Comparison of ENCODE assay signal across 1 cellular context in genomic region chr1:22412932-22413727, GRCh38.
TF ChIP-seq lines count a peak whose summit lies in the region.

No MANE protein-coding gene starts in this region.

TF ChIP-seq in HepG2, 621 proteins besides CTCF, POLR2A, EP300 and RAD21 (continued from another document):
- TF ChIP-seq, protein P1, sequence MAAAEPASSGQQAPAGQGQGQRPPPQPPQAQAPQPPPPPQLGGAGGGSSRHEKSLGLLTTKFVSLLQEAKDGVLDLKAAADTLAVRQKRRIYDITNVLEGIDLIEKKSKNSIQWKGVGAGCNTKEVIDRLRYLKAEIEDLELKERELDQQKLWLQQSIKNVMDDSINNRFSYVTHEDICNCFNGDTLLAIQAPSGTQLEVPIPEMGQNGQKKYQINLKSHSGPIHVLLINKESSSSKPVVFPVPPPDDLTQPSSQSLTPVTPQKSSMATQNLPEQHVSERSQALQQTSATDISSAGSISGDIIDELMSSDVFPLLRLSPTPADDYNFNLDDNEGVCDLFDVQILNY (CRISPR knock-in tag; conservative IDR thresholded peaks at IDR 0.05) = no peak
- TF ChIP-seq ZBTB4 (CRISPR knock-in tag; IDR thresholded peaks at IDR 0.05; ENCODE audit: borderline replicate concordance) = no peak
- peak; percentile 21; the same call in 1 of the 2 replicates for TF ChIP-seq FOSL2 (CRISPR knock-in tag; IDR thresholded peaks at IDR 0.05)
- no peak for TF ChIP-seq MLXIP (CRISPR knock-in tag; IDR thresholded peaks at IDR 0.05; ENCODE audit: borderline replicate concordance)
- TF ChIP-seq ERF (CRISPR knock-in tag; IDR thresholded peaks at IDR 0.05) = 0 out of 2 replicates have a peak, but pooled peaks have one; percentile 15
- TF ChIP-seq TBL1XR1 (IDR thresholded peaks at IDR 0.05; ENCODE audit: borderline replicate concordance, low read length, partially characterized antibody) = no peak
- 0 out of 2 replicates have a peak, but pooled peaks have one; percentile 1 for TF ChIP-seq TCF7 (IDR thresholded peaks at IDR 0.05; ENCODE audit: low read depth)
- TF ChIP-seq MAZ (IDR thresholded peaks at IDR 0.05; ENCODE audit: borderline replicate concordance, low read depth, low read length) = no peak
- no peak for TF ChIP-seq MAZ (CRISPR knock-in tag; IDR thresholded peaks at IDR 0.05; ENCODE audit: low read depth)
- TF ChIP-seq, protein P2, sequence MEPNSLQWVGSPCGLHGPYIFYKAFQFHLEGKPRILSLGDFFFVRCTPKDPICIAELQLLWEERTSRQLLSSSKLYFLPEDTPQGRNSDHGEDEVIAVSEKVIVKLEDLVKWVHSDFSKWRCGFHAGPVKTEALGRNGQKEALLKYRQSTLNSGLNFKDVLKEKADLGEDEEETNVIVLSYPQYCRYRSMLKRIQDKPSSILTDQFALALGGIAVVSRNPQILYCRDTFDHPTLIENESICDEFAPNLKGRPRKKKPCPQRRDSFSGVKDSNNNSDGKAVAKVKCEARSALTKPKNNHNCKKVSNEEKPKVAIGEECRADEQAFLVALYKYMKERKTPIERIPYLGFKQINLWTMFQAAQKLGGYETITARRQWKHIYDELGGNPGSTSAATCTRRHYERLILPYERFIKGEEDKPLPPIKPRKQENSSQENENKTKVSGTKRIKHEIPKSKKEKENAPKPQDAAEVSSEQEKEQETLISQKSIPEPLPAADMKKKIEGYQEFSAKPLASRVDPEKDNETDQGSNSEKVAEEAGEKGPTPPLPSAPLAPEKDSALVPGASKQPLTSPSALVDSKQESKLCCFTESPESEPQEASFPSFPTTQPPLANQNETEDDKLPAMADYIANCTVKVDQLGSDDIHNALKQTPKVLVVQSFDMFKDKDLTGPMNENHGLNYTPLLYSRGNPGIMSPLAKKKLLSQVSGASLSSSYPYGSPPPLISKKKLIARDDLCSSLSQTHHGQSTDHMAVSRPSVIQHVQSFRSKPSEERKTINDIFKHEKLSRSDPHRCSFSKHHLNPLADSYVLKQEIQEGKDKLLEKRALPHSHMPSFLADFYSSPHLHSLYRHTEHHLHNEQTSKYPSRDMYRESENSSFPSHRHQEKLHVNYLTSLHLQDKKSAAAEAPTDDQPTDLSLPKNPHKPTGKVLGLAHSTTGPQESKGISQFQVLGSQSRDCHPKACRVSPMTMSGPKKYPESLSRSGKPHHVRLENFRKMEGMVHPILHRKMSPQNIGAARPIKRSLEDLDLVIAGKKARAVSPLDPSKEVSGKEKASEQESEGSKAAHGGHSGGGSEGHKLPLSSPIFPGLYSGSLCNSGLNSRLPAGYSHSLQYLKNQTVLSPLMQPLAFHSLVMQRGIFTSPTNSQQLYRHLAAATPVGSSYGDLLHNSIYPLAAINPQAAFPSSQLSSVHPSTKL (CRISPR knock-in tag; IDR thresholded peaks at IDR 0.05) = 0 out of 2 replicates have a peak, but pooled peaks have one; percentile 5
- no peak for TF ChIP-seq MYNN (CRISPR knock-in tag; IDR thresholded peaks at IDR 0.05; ENCODE audit: low read depth)
- TF ChIP-seq HMG20B (CRISPR knock-in tag; conservative IDR thresholded peaks at IDR 0.05) = 0 out of 2 replicates have a peak, but pooled peaks have one; percentile 10
- TF ChIP-seq GMEB2 (CRISPR knock-in tag; IDR thresholded peaks at IDR 0.05; ENCODE audit: low read depth) = no peak
- no peak for TF ChIP-seq ZNF367 (CRISPR knock-in tag; IDR thresholded peaks at IDR 0.05; ENCODE audit: borderline replicate concordance)
- TF ChIP-seq, protein P3, sequence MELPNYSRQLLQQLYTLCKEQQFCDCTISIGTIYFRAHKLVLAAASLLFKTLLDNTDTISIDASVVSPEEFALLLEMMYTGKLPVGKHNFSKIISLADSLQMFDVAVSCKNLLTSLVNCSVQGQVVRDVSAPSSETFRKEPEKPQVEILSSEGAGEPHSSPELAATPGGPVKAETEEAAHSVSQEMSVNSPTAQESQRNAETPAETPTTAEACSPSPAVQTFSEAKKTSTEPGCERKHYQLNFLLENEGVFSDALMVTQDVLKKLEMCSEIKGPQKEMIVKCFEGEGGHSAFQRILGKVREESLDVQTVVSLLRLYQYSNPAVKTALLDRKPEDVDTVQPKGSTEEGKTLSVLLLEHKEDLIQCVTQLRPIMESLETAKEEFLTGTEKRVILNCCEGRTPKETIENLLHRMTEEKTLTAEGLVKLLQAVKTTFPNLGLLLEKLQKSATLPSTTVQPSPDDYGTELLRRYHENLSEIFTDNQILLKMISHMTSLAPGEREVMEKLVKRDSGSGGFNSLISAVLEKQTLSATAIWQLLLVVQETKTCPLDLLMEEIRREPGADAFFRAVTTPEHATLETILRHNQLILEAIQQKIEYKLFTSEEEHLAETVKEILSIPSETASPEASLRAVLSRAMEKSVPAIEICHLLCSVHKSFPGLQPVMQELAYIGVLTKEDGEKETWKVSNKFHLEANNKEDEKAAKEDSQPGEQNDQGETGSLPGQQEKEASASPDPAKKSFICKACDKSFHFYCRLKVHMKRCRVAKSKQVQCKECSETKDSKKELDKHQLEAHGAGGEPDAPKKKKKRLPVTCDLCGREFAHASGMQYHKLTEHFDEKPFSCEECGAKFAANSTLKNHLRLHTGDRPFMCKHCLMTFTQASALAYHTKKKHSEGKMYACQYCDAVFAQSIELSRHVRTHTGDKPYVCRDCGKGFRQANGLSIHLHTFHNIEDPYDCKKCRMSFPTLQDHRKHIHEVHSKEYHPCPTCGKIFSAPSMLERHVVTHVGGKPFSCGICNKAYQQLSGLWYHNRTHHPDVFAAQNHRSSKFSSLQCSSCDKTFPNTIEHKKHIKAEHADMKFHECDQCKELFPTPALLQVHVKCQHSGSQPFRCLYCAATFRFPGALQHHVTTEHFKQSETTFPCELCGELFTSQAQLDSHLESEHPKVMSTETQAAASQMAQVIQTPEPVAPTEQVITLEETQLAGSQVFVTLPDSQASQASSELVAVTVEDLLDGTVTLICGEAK (IDR thresholded peaks at IDR 0.05) = no peak
- TF ChIP-seq, protein P3 (CRISPR knock-in tag; IDR thresholded peaks at IDR 0.05) = 0 out of 2 replicates have a peak, but pooled peaks have one; percentile 81
- no peak for TF ChIP-seq ATF3 (CRISPR knock-in tag; IDR thresholded peaks at IDR 0.05)
- TF ChIP-seq CREB1 (IDR thresholded peaks at IDR 0.05) = no peak
- 0 out of 2 replicates have a peak, but pooled peaks have one; percentile 2 for TF ChIP-seq CREB1 (CRISPR knock-in tag; IDR thresholded peaks at IDR 0.05)
- no peak for TF ChIP-seq ELK4 (CRISPR knock-in tag; IDR thresholded peaks at IDR 0.05; ENCODE audit: borderline replicate concordance)
- peak; percentile 14 for TF ChIP-seq XRCC5 (optimal IDR thresholded peaks at IDR 0.05; ENCODE audit: low read length)
- TF ChIP-seq ZFP90 (CRISPR knock-in tag; IDR thresholded peaks at IDR 0.05; ENCODE audit: borderline replicate concordance) = no peak
- TF ChIP-seq NBN (conservative IDR thresholded peaks at IDR 0.05) = no peak
